ENCODE assay signal across 8 cellular contexts in the genomic region with DNA sequence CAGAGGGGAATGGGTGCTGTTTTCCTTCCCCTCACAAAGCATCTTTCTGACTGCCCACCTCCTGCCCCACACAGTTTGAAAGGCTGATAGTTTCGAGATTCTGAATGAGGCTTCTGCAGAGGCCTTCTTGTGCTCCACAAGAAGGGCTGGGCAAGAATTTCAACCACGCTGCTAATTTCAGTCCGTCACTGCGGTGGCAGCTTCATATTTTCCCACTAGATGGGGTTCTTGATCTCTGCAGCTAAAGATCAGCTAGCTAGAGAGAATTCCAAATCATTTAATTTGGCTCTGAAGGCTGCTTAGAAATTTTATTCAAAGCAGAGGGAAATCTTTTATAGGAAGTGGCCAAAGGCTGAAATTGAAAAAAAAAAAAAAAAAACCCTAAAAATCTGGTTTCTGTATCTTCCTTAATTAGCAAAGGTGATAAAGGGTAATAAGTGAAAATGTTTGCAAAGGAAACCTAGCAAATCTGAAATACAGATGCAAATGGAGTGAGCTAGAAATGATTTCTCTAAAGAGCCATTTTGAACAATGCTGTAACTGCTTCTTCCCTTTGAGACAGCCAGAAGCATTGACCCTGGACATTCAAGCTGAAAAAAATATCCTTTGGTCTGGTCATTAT. TPM values are rescaled to one million over a fixed set of nuclear protein-coding genes. Genes with fewer than 3 reads are reported as not detected.
DNase-seq lines count a peak whose midpoint lies in the region; ATAC-seq, FAIRE-seq and TF ChIP-seq lines count a peak whose summit lies in the region.

No MANE protein-coding gene starts in this region.

- 5% methylated on average over 4 of the region's 4 CpGs for WGBS in GM12878 (ENCODE audit: insufficient coverage, insufficient replicate concordance, low lambda C conversion rate, missing lambda C conversion rate)

- peaks cover 4 to 26% (median 8%) of the 10 kb centered on the region in 5 donors for H3K27me3 Mint-ChIP-seq in naive thymus-derived CD4-positive, alpha-beta T cell

- no peak overlapping the region for H3K27ac ChIP-seq in GM12878 (ENCODE audit: control insufficient read depth, insufficient read depth)
- no peak overlapping the region for H3K27ac ChIP-seq in naive thymus-derived CD4-positive, alpha-beta T cell (ENCODE audit: low read depth, low read length)

- BruUV-seq in GM12878 (replicated peaks; lab: Mats Ljungman, UMichigan) = no TSS peak

- in situ Hi-C loops in GM12878 (cut with MboI) = no loop called here

- H3K79me2 ChIP-seq in GM12878 (ENCODE audit: control insufficient read depth, insufficient read depth, low read length) = no peaks in the 10 kb centered on the region

- no peak for FAIRE-seq in GM12878 (lab: Jason Lieb, UNC)

- no peak overlapping the region for H3K9ac ChIP-seq in GM12878 (ENCODE audit: control insufficient read depth, insufficient read depth, low read length)

- intact Hi-C loops in GM12878 (cut with micrococcal nuclease; ENCODE audit: unreplicated experiment) = no loop called here
- intact Hi-C loops in naive thymus-derived CD4-positive, alpha-beta T cell (cut with micrococcal nuclease) = loop anchor here in 1 of 2 donors (1.0 kb wide), 1 partner anchor 137 kb away; no protein-coding TSS in a partner anchor

- H3K36me3 ChIP-seq in GM12878 (ENCODE audit: control insufficient read depth in 2 of 2, insufficient read depth in 2 of 2, low read length in 1 of 2) = no peaks in the 10 kb centered on the region
- H3K36me3 ChIP-seq in naive thymus-derived CD4-positive, alpha-beta T cell (ENCODE audit: control insufficient read depth in 2 of 3, insufficient read depth in 3 of 3, low read length in 3 of 3) = no peaks in the 10 kb centered on the region

- DNase-seq in GM10248 (ENCODE audit: extremely low spot score) (no peak), NCI-H146 treated with DMSO at 0.1 percent for 48 hours (lab: John Stamatoyannopoulos, UW; ENCODE audit: unreplicated experiment) (peak; percentile 29), GM12878 (ENCODE audit: low read depth, low spot score) (no peak), superior temporal gyrus (ENCODE audit: extremely low spot score) (peak; percentile 88), HK-2 (ENCODE audit: unreplicated experiment) (no peak)
- DNase-seq in naive thymus-derived CD4-positive, alpha-beta T cell = no peak

- no peak overlapping the region for H3K4me3 ChIP-seq in GM12878
- H3K4me3 ChIP-seq in iPS-18c (ENCODE audit: insufficient read depth, low read depth, low read length) = 0 out of 2 replicates have a peak overlapping the region, but pooled peaks have one; percentile 32
- H3K4me3 ChIP-seq in naive thymus-derived CD4-positive, alpha-beta T cell (ENCODE audit: low read length) = no peak overlapping the region

- no peak overlapping the region for H3K4me2 ChIP-seq in GM12878 (ENCODE audit: control insufficient read depth, insufficient read depth)

- TF ChIP-seq POLR2A in GM12878 (IDR thresholded peaks at IDR 0.05; ENCODE audit: low read depth, low read length) = no peak

- H3K4me3 Mint-ChIP-seq in naive thymus-derived CD4-positive, alpha-beta T cell = no peak overlapping the region

- TF ChIP-seq RAD21 in GM12878 (IDR thresholded peaks at IDR 0.05; ENCODE audit: insufficient read depth, low read depth, low read length) = peak; percentile 59

- peaks cover 0 to 10% (median 0%) of the 10 kb centered on the region in 11 donors for H3K9me3 Mint-ChIP-seq in naive thymus-derived CD4-positive, alpha-beta T cell

- no peak for TF ChIP-seq EP300 in GM12878 (IDR thresholded peaks at IDR 0.05; ENCODE audit: borderline replicate concordance in 1 of 2, control insufficient read depth in 1 of 2, low read depth in 2 of 2, low read length in 2 of 2)

- TF ChIP-seq CTCF in GM10248 (IDR thresholded peaks at IDR 0.05; ENCODE audit: control extremely low read depth, extremely low read depth, low read depth, missing control alignments) = peak; percentile 31
- peak; percentile 21 to 40 (median 28); a peak in 4 of 6 replicates for TF ChIP-seq CTCF in GM12878 (IDR thresholded peaks at IDR 0.05 in 2 of 3, conservative IDR thresholded peaks at IDR 0.05 in 1 of 3; ENCODE audit: control insufficient read depth in 2 of 3, extremely low read depth in 1 of 3, insufficient read depth in 1 of 3, low read depth in 3 of 3, low read length in 3 of 3)

- no peaks in the 10 kb centered on the region for H3K9me3 ChIP-seq in GM12878 (replicated peaks; ENCODE audit: control insufficient read depth, insufficient read depth, low read length)
- H3K9me3 ChIP-seq in iPS-18c (ENCODE audit: control insufficient read depth, insufficient read depth, low read length) = no peaks in the 10 kb centered on the region
- H3K9me3 ChIP-seq in naive thymus-derived CD4-positive, alpha-beta T cell (ENCODE audit: control insufficient read depth in 2 of 3, low read length in 3 of 3) = no peaks in the 10 kb centered on the region

- ATAC-seq in GM12878 = peak; percentile 24; the same call in 1 of the 3 replicates
- no peak for ATAC-seq in GM18909 (IDR thresholded peaks at IDR 0.05; ENCODE audit: poor library complexity, unreplicated experiment)
- ATAC-seq in naive thymus-derived CD4-positive, alpha-beta T cell = no peak

- POLR2A ChIA-PET in GM10248 (lab: Yijun Ruan, JAX) (no interaction called here), GM12878 (lab: Charles Lee) (no interaction called here)
- POLR2A ChIA-PET in naive thymus-derived CD4-positive, alpha-beta T cell (lab: Charles Lee) = interaction anchor here (0.6 kb wide), 1 partner anchor 226 kb away, joined by 3 read pairs; no protein-coding TSS in a partner anchor

- H3K27ac Mint-ChIP-seq in naive thymus-derived CD4-positive, alpha-beta T cell = peak overlapping the region in 2 of 9 donors; percentile 23 to 62

- SMC1A ChIA-PET in GM12878 (lab: Charles Lee; ENCODE audit: uncharacterized antibody, unreplicated experiment) = interaction anchor here (0.7 to 1.2 kb wide), 2 partner anchors 137 to 285 kb away, joined by 3 to 4 read pairs; no protein-coding TSS in a partner anchor

- peaks cover 4 to 5% (median 5%) of the 10 kb centered on the region in 7 donors for H3K4me1 Mint-ChIP-seq in naive thymus-derived CD4-positive, alpha-beta T cell

- H3K4me1 ChIP-seq in GM12878 (ENCODE audit: control insufficient read depth, insufficient read depth, low read length) = no peaks in the 10 kb centered on the region
- H3K4me1 ChIP-seq in naive thymus-derived CD4-positive, alpha-beta T cell (ENCODE audit: control insufficient read depth in 2 of 2, insufficient read depth in 2 of 2, low read length in 2 of 2) = no peaks in the 10 kb centered on the region

- peaks cover 3 to 6% of the 10 kb centered on the region in 2 experiments; a peak in 2 of 4 replicates for H3K27me3 ChIP-seq in GM12878 (replicated peaks in 1 of 2; ENCODE audit: control insufficient read depth in 2 of 2, insufficient read depth in 2 of 2, low read length in 1 of 2)
- H3K27me3 ChIP-seq in naive thymus-derived CD4-positive, alpha-beta T cell (ENCODE audit: control insufficient read depth in 2 of 2, insufficient read depth in 2 of 2, low read length in 2 of 2) = no peaks in the 10 kb centered on the region

- RAD21 ChIA-PET in GM12878 (lab: Charles Lee; ENCODE audit: unreplicated experiment) = interaction anchor here (0.9 to 1.6 kb wide), 4 partner anchors 24 to 649 kb away, joined by 3 to 11 read pairs (median 4); no protein-coding TSS in a partner anchor

- CTCF ChIA-PET in GM10248 (lab: Yijun Ruan, JAX) (interaction anchor here (1.0 to 1.7 kb wide), 2 partner anchors 24 to 648 kb away, joined by 4 to 7 read pairs; no protein-coding TSS in a partner anchor), GM12878 (lab: Yijun Ruan, JAX) (interaction anchor here (0.6 to 2.2 kb wide), 5 partner anchors 19 to 1054 kb away, joined by 3 to 14 read pairs (median 3); no protein-coding TSS in a partner anchor)
- CTCF ChIA-PET in naive thymus-derived CD4-positive, alpha-beta T cell (lab: Charles Lee) = no interaction called here

- no peak overlapping the region for H2AFZ ChIP-seq in GM12878 (ENCODE audit: control insufficient read depth, low read depth, low read length)

- H3K36me3 Mint-ChIP-seq in naive thymus-derived CD4-positive, alpha-beta T cell = no peaks in the 10 kb centered on the region

- H4K20me1 ChIP-seq in GM12878 (ENCODE audit: control insufficient read depth, insufficient read depth) = no peaks in the 10 kb centered on the region

TF ChIP-seq in GM12878, 131 proteins besides CTCF, POLR2A, EP300 and RAD21 (continues in another document):
- TF ChIP-seq ESRRA (IDR thresholded peaks at IDR 0.05; ENCODE audit: low read length) (no peak), KDM1A (IDR thresholded peaks at IDR 0.05; ENCODE audit: borderline replicate concordance) (no peak)

RNA-seq across cellular contexts. Expression of a gene that starts 38.0 kb away (rescaled TPM):
- total RNA-seq in GM12878 (2013; cell fraction: nucleolus; rRNA removed) = not detected in 2 replicates
- total RNA-seq in GM12878 (2014; rRNA removed) = not detected in 2 replicates
- total RNA-seq in GM12878 (2014; rRNA removed; fragmentation: Illumina TruSeq; extraction: Trizol) = not detected in 2 replicates
- not detected in 2 replicates for total RNA-seq in GM12878 (2021)
- not detected for polyA plus RNA-seq in GM12878 (2011; ENCODE audit: low read depth)
- polyA plus RNA-seq in GM12878 (2011; rRNA removed) = not detected in 2 replicates
- not detected in 2 replicates for polyA plus RNA-seq in GM12878 (2011; cell fraction: cytosol; rRNA removed)
- polyA plus RNA-seq in GM12878 (2011; cell fraction: nucleus; rRNA removed) = not detected in 2 replicates
- not detected in 2 replicates for polyA plus RNA-seq in GM12878 (2012)
- polyA plus RNA-seq in GM12878 (2014; fragmentation: Illumina TruSeq; extraction: Trizol) = not detected in 2 replicates
- polyA plus RNA-seq in GM12878 (2014; fragmentation: Nextera tagmentation; extraction: Ambion mirVana) = not detected
- polyA plus RNA-seq in GM12878 (2014; rRNA removed) = not detected in 2 replicates
- not detected for polyA plus RNA-seq in GM12878 (2016; fragmentation: Nextera tagmentation; extraction: Ambion mirVana)
- polyA minus RNA-seq in GM12878 (2011; rRNA and poly(A)+ RNA removed) = not detected in 2 replicates
- not detected in 2 replicates for polyA minus RNA-seq in GM12878 (2011; cell fraction: cytosol; rRNA and poly(A)+ RNA removed)
- not detected in 2 replicates for polyA minus RNA-seq in GM12878 (2011; cell fraction: nucleus; rRNA and poly(A)+ RNA removed)
- total RNA-seq in naive thymus-derived CD4-positive, alpha-beta T cell = not detected
- polyA plus RNA-seq in naive thymus-derived CD4-positive, alpha-beta T cell = not detected

Comparison
In these comparisons a context has a peak if more than half of its experiments do, and no peak if none do; other contexts are left out.
1. DNase-seq: peak in NCI-H146 treated with DMSO at 0.1 percent for 48 hours (single experiment) and superior temporal gyrus (single experiment); none in GM10248 (single experiment), GM12878 (single experiment), HK-2 (single experiment) and naive thymus-derived CD4-positive, alpha-beta T cell (0 of 9).